In the genomic region with DNA sequence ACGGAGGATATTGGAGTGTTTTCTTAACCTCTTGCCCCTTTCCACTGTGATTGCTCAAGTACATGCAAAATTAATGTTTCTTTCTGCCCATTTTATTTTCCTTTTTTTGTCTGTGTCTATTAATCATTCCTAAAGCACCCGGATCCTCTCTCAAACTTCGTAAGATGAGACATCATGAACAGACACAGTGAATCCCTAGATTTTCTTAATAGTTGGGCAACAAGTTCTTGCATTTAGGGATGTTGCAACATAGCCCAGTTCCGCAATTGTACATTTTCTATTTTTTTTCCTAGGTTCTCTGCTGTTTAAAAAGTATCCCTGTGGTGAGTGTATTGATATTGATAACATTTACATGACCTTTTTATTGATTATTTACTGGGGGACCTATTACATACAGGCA, we compare ENCODE assay signal across 8 cellular contexts.
DNase-seq lines count a peak whose midpoint lies in the region; ATAC-seq and TF ChIP-seq lines count a peak whose summit lies in the region.

No MANE protein-coding gene starts in this region.

- peak overlapping the region; percentile 92 for H3K27ac Mint-ChIP-seq in central memory CD8-positive, alpha-beta T cell (ENCODE audit: low read depth)

- DNase-seq in EL = peak; percentile 46
- peak; percentile 86 for DNase-seq in NB4 (ENCODE audit: low read depth)
- no peak for DNase-seq in central memory CD8-positive, alpha-beta T cell (ENCODE audit: low spot score in 2 of 2)
- peak; percentile 24 for DNase-seq in non-pigmented ciliary epithelial cell (ENCODE audit: low read depth)
- DNase-seq in activated effector memory CD4-positive, alpha-beta T cell treated with Interleukin-2 at 50 U/mL for 16 hours = no peak
- no peak for DNase-seq in NCI-H446 treated with DMSO at 0.1 percent for 48 hours (lab: John Stamatoyannopoulos, UW)

- H3K9me3 Mint-ChIP-seq in central memory CD8-positive, alpha-beta T cell = no peaks in the 10 kb centered on the region

- H3K4me3 Mint-ChIP-seq in central memory CD8-positive, alpha-beta T cell = peak overlapping the region; percentile 95

- no peaks in the 10 kb centered on the region for H3K27me3 Mint-ChIP-seq in central memory CD8-positive, alpha-beta T cell

- TF ChIP-seq POLR2A in NB4 (IDR thresholded peaks at IDR 0.05; ENCODE audit: extremely low read depth, insufficient read length) = no peak

- H3K4me1 Mint-ChIP-seq in central memory CD8-positive, alpha-beta T cell = peaks cover 72% of the 10 kb centered on the region

- no peak for TF ChIP-seq CTCF in NB4 (IDR thresholded peaks at IDR 0.05; ENCODE audit: low read depth, low read length)

- ATAC-seq in central memory CD8-positive, alpha-beta T cell (replicated peaks; ENCODE audit: extremely low read depth, poor library complexity, severe bottlenecking) = no peak
- no peak for ATAC-seq in GM21576 (IDR thresholded peaks at IDR 0.05; ENCODE audit: unreplicated experiment)
- no peak for ATAC-seq in GM19324 (IDR thresholded peaks at IDR 0.05; ENCODE audit: low FRiP score, unreplicated experiment)

- peak overlapping the region; percentile 87 for H3K4me3 ChIP-seq in NB4 (ENCODE audit: low read depth, low read length)

- peaks cover 25% of the 10 kb centered on the region for H3K36me3 Mint-ChIP-seq in central memory CD8-positive, alpha-beta T cell (ENCODE audit: insufficient read depth)

Comparison
In these comparisons a context has a peak if more than half of its experiments do, and no peak if none do; other contexts are left out.
1. DNase-seq: peak in EL (single experiment), NB4 (single experiment) and non-pigmented ciliary epithelial cell (single experiment); none in central memory CD8-positive, alpha-beta T cell (0 of 2), activated effector memory CD4-positive, alpha-beta T cell treated with Interleukin-2 at 50 U/mL for 16 hours (single experiment) and NCI-H446 treated with DMSO at 0.1 percent for 48 hours (single experiment).